1 cellular context compared by ENCODE assay signal in genomic region chr3:41893977-41894376, GRCh38.
TF ChIP-seq lines count a peak whose summit lies in the region.

No MANE protein-coding gene starts in this region.

TF ChIP-seq in WTC11, 78 proteins besides CTCF, POLR2A, EP300 and RAD21 (continued from another document):
- TF ChIP-seq AFF4 (CRISPR knock-in tag; IDR thresholded peaks at IDR 0.05; ENCODE audit: borderline replicate concordance), result no peak
- no peak for TF ChIP-seq JAZF1 (CRISPR knock-in tag; IDR thresholded peaks at IDR 0.05)
- no peak for TF ChIP-seq MXD4 (CRISPR knock-in tag; IDR thresholded peaks at IDR 0.05; ENCODE audit: borderline replicate concordance)
- TF ChIP-seq ESRRA (CRISPR knock-in tag; IDR thresholded peaks at IDR 0.05; ENCODE audit: borderline replicate concordance), result no peak
- TF ChIP-seq JUN (CRISPR knock-in tag; IDR thresholded peaks at IDR 0.05), result no peak
- TF ChIP-seq FOXK1 (CRISPR knock-in tag; IDR thresholded peaks at IDR 0.05), result no peak
- TF ChIP-seq ZNF219 (CRISPR knock-in tag; IDR thresholded peaks at IDR 0.05; ENCODE audit: borderline replicate concordance), result no peak
